ENCODE assay signal across 18 cellular contexts in genomic region chr2:96151595-96152300, GRCh38. TPM values are rescaled to one million over a fixed set of nuclear protein-coding genes. Genes with fewer than 3 reads are reported as not detected.
A peak's percentile ranks its signal among the peaks of the same experiment; 100 is the strongest.
DNase-seq lines count a peak whose midpoint lies in the region; ATAC-seq and TF ChIP-seq lines count a peak whose summit lies in the region.
"Had no signal": no experiment of that assay in that cellular context is flagged by ENCODE, and none has a peak within 500 bp of the region (broad histone marks: within the 10 kb centered on the region; RNA-seq: fewer than 3 reads in every experiment).

No MANE protein-coding gene starts in this region.

- peaks cover 93% of the 10 kb centered on the region for H3K4me1 Mint-ChIP-seq in activated CD4-positive, alpha-beta T cell treated with anti-CD3 and anti-CD28 coated beads for 36 hours
- H3K4me1 Mint-ChIP-seq in CD4-positive, alpha-beta memory T cell: peaks cover 28 to 69% (median 50%) of the 10 kb centered on the region in 4 donors
- peaks cover 61% of the 10 kb centered on the region for H3K4me1 Mint-ChIP-seq in activated T-helper 2 cell treated with anti-CD3 and anti-CD28 coated beads, Interferon-gamma antibody, Interleukin-2, Interleukin-4, amounts not matched to agents 10 μg/mL and 5 μg/mL and 100 μg/mL, durations not matched to agents 14 hours and 24 hours and 36 hours (ENCODE audit: low read depth)
- H3K4me1 Mint-ChIP-seq in nephron progenitor cell: peaks cover 53% of the 10 kb centered on the region

- no peak for DNase-seq in activated CD4-positive, alpha-beta T cell treated with anti-CD3 and anti-CD28 coated beads for 36 hours
- DNase-seq in activated CD4-positive, alpha-beta T cell treated with anti-CD3 and anti-CD28 coated beads for 1 hour: no peak
- DNase-seq in CD4-positive, alpha-beta memory T cell: peak in 1 of 5 donors; percentile 16
- DNase-seq in activated T-helper 2 cell treated with anti-CD3 and anti-CD28 coated beads, Interferon-gamma antibody, Interleukin-2, Interleukin-4, amounts not matched to agents 10 μg/mL and 5 μg/mL and 100 μg/mL, durations not matched to agents 14 hours and 24 hours and 36 hours (ENCODE audit: low spot score): no peak
- DNase-seq in nephron progenitor cell (no peak), GM10266 (ENCODE audit: extremely low spot score) (no peak), vagina (ENCODE audit: extremely low spot score in 2 of 2) (no peak)
- DNase-seq: activated CD8-positive, alpha-beta memory T cell treated with anti-CD3 and anti-CD28 coated beads for 24 hours; body of pancreas; Caco-2; dermis blood vessel endothelial cell; NCI-H2029; NCI-H446 treated with DMSO at 0.1 percent for 48 hours; SHP77 had no signal

- no peaks in the 10 kb centered on the region for H3K27me3 Mint-ChIP-seq in activated CD4-positive, alpha-beta T cell treated with anti-CD3 and anti-CD28 coated beads for 36 hours
- H3K27me3 Mint-ChIP-seq in CD4-positive, alpha-beta memory T cell: no peaks in the 10 kb centered on the region
- no peaks in the 10 kb centered on the region for H3K27me3 Mint-ChIP-seq in activated T-helper 2 cell treated with anti-CD3 and anti-CD28 coated beads, Interferon-gamma antibody, Interleukin-2, Interleukin-4, amounts not matched to agents 10 μg/mL and 5 μg/mL and 100 μg/mL, durations not matched to agents 14 hours and 24 hours and 36 hours (ENCODE audit: low read depth)
- peaks cover 5% of the 10 kb centered on the region for H3K27me3 Mint-ChIP-seq in nephron progenitor cell (ENCODE audit: low read depth, poor library complexity)
- H3K27me3 Mint-ChIP-seq: natural killer cell treated with Interleukin-12 subunit alpha and Interleukin-12 subunit beta and Interleukin-15 and Interleukin-18, amount 100 ng/mL, for 72 hours had no signal

- ATAC-seq in activated CD4-positive, alpha-beta T cell treated with anti-CD3 and anti-CD28 coated beads for 36 hours: no peak
- ATAC-seq in GM21786 (IDR thresholded peaks at IDR 0.05; ENCODE audit: unreplicated experiment): no peak
- ATAC-seq: body of pancreas; natural killer cell treated with Interleukin-12 subunit alpha and Interleukin-12 subunit beta and Interleukin-15 and Interleukin-18, amount 100 ng/mL, for 72 hours had no signal

- no peaks in the 10 kb centered on the region for H3K9me3 Mint-ChIP-seq in activated CD4-positive, alpha-beta T cell treated with anti-CD3 and anti-CD28 coated beads for 36 hours (ENCODE audit: low read depth)
- no peaks in the 10 kb centered on the region for H3K9me3 Mint-ChIP-seq in CD4-positive, alpha-beta memory T cell
- no peaks in the 10 kb centered on the region for H3K9me3 Mint-ChIP-seq in activated T-helper 2 cell treated with anti-CD3 and anti-CD28 coated beads, Interferon-gamma antibody, Interleukin-2, Interleukin-4, amounts not matched to agents 10 μg/mL and 5 μg/mL and 100 μg/mL, durations not matched to agents 14 hours and 24 hours and 36 hours
- no peaks in the 10 kb centered on the region for H3K9me3 Mint-ChIP-seq in nephron progenitor cell
- H3K9me3 Mint-ChIP-seq: natural killer cell treated with Interleukin-12 subunit alpha and Interleukin-12 subunit beta and Interleukin-15 and Interleukin-18, amount 100 ng/mL, for 72 hours had no signal

- TF ChIP-seq POLR2A in vagina (IDR thresholded peaks at IDR 0.05): no peak

- TF ChIP-seq CTCF in nephron progenitor cell (IDR thresholded peaks at IDR 0.05): no peak
- TF ChIP-seq CTCF in GM10266 (IDR thresholded peaks at IDR 0.05; ENCODE audit: control insufficient read depth, insufficient read depth, low read depth, missing control alignments): no peak
- no peak for TF ChIP-seq CTCF in vagina (IDR thresholded peaks at IDR 0.05)

- no peak overlapping the region for H3K27ac ChIP-seq in CD4-positive, alpha-beta memory T cell (ENCODE audit: low read depth, low read length)
- no peak overlapping the region for H3K27ac ChIP-seq in vagina
- H3K27ac ChIP-seq: body of pancreas had no signal

- intact Hi-C loops in activated CD4-positive, alpha-beta T cell treated with anti-CD3 and anti-CD28 coated beads for 36 hours (cut with DNase I, micrococcal nuclease): no loop called here
- intact Hi-C loops in CD4-positive, alpha-beta memory T cell (cut with micrococcal nuclease): no loop called here
- intact Hi-C loops in activated T-helper 2 cell treated with anti-CD3 and anti-CD28 coated beads, Interferon-gamma antibody, Interleukin-2, Interleukin-4, amounts not matched to agents 10 μg/mL and 5 μg/mL and 100 μg/mL, durations not matched to agents 14 hours and 24 hours and 36 hours (cut with micrococcal nuclease): no loop called here
- intact Hi-C loops in vagina (cut with DNase I): no loop called here

- no peak overlapping the region for H3K4me3 Mint-ChIP-seq in activated CD4-positive, alpha-beta T cell treated with anti-CD3 and anti-CD28 coated beads for 36 hours
- no peak overlapping the region for H3K4me3 Mint-ChIP-seq in CD4-positive, alpha-beta memory T cell
- no peak overlapping the region for H3K4me3 Mint-ChIP-seq in activated T-helper 2 cell treated with anti-CD3 and anti-CD28 coated beads, Interferon-gamma antibody, Interleukin-2, Interleukin-4, amounts not matched to agents 10 μg/mL and 5 μg/mL and 100 μg/mL, durations not matched to agents 14 hours and 24 hours and 36 hours (ENCODE audit: low read depth)
- H3K4me3 Mint-ChIP-seq in nephron progenitor cell: no peak overlapping the region
- H3K4me3 Mint-ChIP-seq: natural killer cell treated with Interleukin-12 subunit alpha and Interleukin-12 subunit beta and Interleukin-15 and Interleukin-18, amount 100 ng/mL, for 72 hours had no signal

- H3K36me3 ChIP-seq in CD4-positive, alpha-beta memory T cell (ENCODE audit: insufficient read depth, low read length): no peaks in the 10 kb centered on the region
- H3K36me3 ChIP-seq in vagina: no peaks in the 10 kb centered on the region

- POLR2A ChIA-PET in activated CD4-positive, alpha-beta T cell treated with anti-CD3 and anti-CD28 coated beads for 36 hours (lab: Charles Lee): interaction anchor here (1.0 kb wide), 1 partner anchor 8 kb away, joined by 3 read pairs; no protein-coding TSS in a partner anchor
- POLR2A ChIA-PET in CD4-positive, alpha-beta memory T cell (lab: Charles Lee; ENCODE audit: partially characterized antibody): interaction anchor here (12.4 kb wide), 1 partner anchor 9 kb away, joined by 285 read pairs; no protein-coding TSS in a partner anchor

- H3K27me3 ChIP-seq in CD4-positive, alpha-beta memory T cell (ENCODE audit: insufficient read depth, low read length): no peaks in the 10 kb centered on the region
- H3K27me3 ChIP-seq in vagina: no peaks in the 10 kb centered on the region
- H3K27me3 ChIP-seq: body of pancreas had no signal

- H3K27ac Mint-ChIP-seq in activated CD4-positive, alpha-beta T cell treated with anti-CD3 and anti-CD28 coated beads for 36 hours: peak overlapping the region; percentile 69
- peak overlapping the region; percentile 41 to 100 (median 80) for H3K27ac Mint-ChIP-seq in CD4-positive, alpha-beta memory T cell
- peak overlapping the region; percentile 64 for H3K27ac Mint-ChIP-seq in activated T-helper 2 cell treated with anti-CD3 and anti-CD28 coated beads, Interferon-gamma antibody, Interleukin-2, Interleukin-4, amounts not matched to agents 10 μg/mL and 5 μg/mL and 100 μg/mL, durations not matched to agents 14 hours and 24 hours and 36 hours
- peak overlapping the region; percentile 79 for H3K27ac Mint-ChIP-seq in nephron progenitor cell

- CTCF ChIA-PET in activated CD4-positive, alpha-beta T cell treated with anti-CD3 and anti-CD28 coated beads for 36 hours (lab: Charles Lee): interaction anchor here (0.7 to 17.4 kb wide), 6 partner anchors 10 to 431 kb away, joined by 3 to 347 read pairs (median 7); partner anchors contain the start of gene ASTL
- CTCF ChIA-PET in CD4-positive, alpha-beta memory T cell (lab: Charles Lee; ENCODE audit: partially characterized antibody): interaction anchor here (1.4 to 6.4 kb wide), 3 partner anchors 12 to 159 kb away, joined by 3 to 43 read pairs (median 26); partner anchors contain the start of gene ASTL

- peaks cover 42% of the 10 kb centered on the region for H3K4me1 ChIP-seq in CD4-positive, alpha-beta memory T cell (ENCODE audit: insufficient read depth, low read length)
- no peaks in the 10 kb centered on the region for H3K4me1 ChIP-seq in vagina
- H3K4me1 ChIP-seq: Caco-2 had no signal

- no peaks in the 10 kb centered on the region for H3K9me3 ChIP-seq in CD4-positive, alpha-beta memory T cell (ENCODE audit: control insufficient read depth in 1 of 2, low read length in 2 of 2)
- H3K9me3 ChIP-seq in vagina: no peaks in the 10 kb centered on the region
- H3K9me3 ChIP-seq: body of pancreas, Caco-2 had no signal

- H3K4me3 ChIP-seq in CD4-positive, alpha-beta memory T cell (ENCODE audit: low read length in 2 of 2): no peak overlapping the region
- no peak overlapping the region for H3K4me3 ChIP-seq in vagina
- H3K4me3 ChIP-seq: body of pancreas, lung had no signal

- peaks cover 4% of the 10 kb centered on the region for H3K36me3 Mint-ChIP-seq in activated CD4-positive, alpha-beta T cell treated with anti-CD3 and anti-CD28 coated beads for 36 hours (ENCODE audit: low read depth)
- peaks cover 0 to 3% of the 10 kb centered on the region in 2 donors for H3K36me3 Mint-ChIP-seq in CD4-positive, alpha-beta memory T cell
- H3K36me3 Mint-ChIP-seq in activated T-helper 2 cell treated with anti-CD3 and anti-CD28 coated beads, Interferon-gamma antibody, Interleukin-2, Interleukin-4, amounts not matched to agents 10 μg/mL and 5 μg/mL and 100 μg/mL, durations not matched to agents 14 hours and 24 hours and 36 hours (ENCODE audit: low read depth): no peaks in the 10 kb centered on the region
- no peaks in the 10 kb centered on the region for H3K36me3 Mint-ChIP-seq in nephron progenitor cell (ENCODE audit: low read depth)
- H3K36me3 Mint-ChIP-seq: natural killer cell treated with Interleukin-12 subunit alpha and Interleukin-12 subunit beta and Interleukin-15 and Interleukin-18, amount 100 ng/mL, for 72 hours had no signal

RNA-seq across cellular contexts. Expression of gene DUSP2, which starts 6.5 kb away (rescaled TPM):
- 100 to 1,000 TPM; 248 to 407 TPM for total RNA-seq in activated CD4-positive, alpha-beta T cell treated with anti-CD3 and anti-CD28 coated beads for 36 hours
- 10 to 100 TPM; 33.4 to 34.6 TPM for total RNA-seq in CD4-positive, alpha-beta memory T cell
- 100 to 1,000 TPM in 1 of 2 donors, 10 to 100 TPM in 1; 48.2 to 303 TPM for polyA plus RNA-seq in CD4-positive, alpha-beta memory T cell
- 238 and 260 TPM in 2 replicates for total RNA-seq in activated T-helper 2 cell treated with anti-CD3 and anti-CD28 coated beads, Interferon-gamma antibody, Interleukin-2, Interleukin-4, amounts not matched to agents 10 μg/mL and 5 μg/mL and 100 μg/mL, durations not matched to agents 14 hours and 24 hours and 36 hours
- 14.0 TPM for total RNA-seq in vagina

RNA-seq across cellular contexts. Expression of gene ASTL, which starts 13.4 kb away (rescaled TPM):
- total RNA-seq in activated CD4-positive, alpha-beta T cell treated with anti-CD3 and anti-CD28 coated beads for 36 hours: 1 to 10 TPM; 2.5 to 2.8 TPM
- 1 to 10 TPM in 1 of 2 experiments, not detected in 1; 1.3 TPM for total RNA-seq in CD4-positive, alpha-beta memory T cell
- under 1 TPM in 1 of 2 donors, not detected in 1; 0.48 TPM for polyA plus RNA-seq in CD4-positive, alpha-beta memory T cell
- 1.3 and 1.5 TPM in 2 replicates for total RNA-seq in activated T-helper 2 cell treated with anti-CD3 and anti-CD28 coated beads, Interferon-gamma antibody, Interleukin-2, Interleukin-4, amounts not matched to agents 10 μg/mL and 5 μg/mL and 100 μg/mL, durations not matched to agents 14 hours and 24 hours and 36 hours
- not detected for total RNA-seq in vagina
- total RNA-seq: body of pancreas, dermis blood vessel endothelial cell, H7, lung had no signal

RNA-seq across cellular contexts. Expression of gene ADRA2B, which starts 35.4 kb away (rescaled TPM):
- under 1 TPM; 0.30 to 0.54 TPM for total RNA-seq in activated CD4-positive, alpha-beta T cell treated with anti-CD3 and anti-CD28 coated beads for 36 hours
- total RNA-seq in CD4-positive, alpha-beta memory T cell: not detected
- polyA plus RNA-seq in CD4-positive, alpha-beta memory T cell: not detected
- 0.09 and 0.21 TPM in 2 replicates for total RNA-seq in activated T-helper 2 cell treated with anti-CD3 and anti-CD28 coated beads, Interferon-gamma antibody, Interleukin-2, Interleukin-4, amounts not matched to agents 10 μg/mL and 5 μg/mL and 100 μg/mL, durations not matched to agents 14 hours and 24 hours and 36 hours
- 0.49 TPM for total RNA-seq in vagina
- total RNA-seq: natural killer cell treated with Interleukin-12 subunit alpha and Interleukin-12 subunit beta and Interleukin-15 and Interleukin-18, amount 100 ng/mL, for 72 hours had no signal

RNA-seq across cellular contexts. Expression of gene STARD7, which starts 56.9 kb away (rescaled TPM):
- total RNA-seq in activated CD4-positive, alpha-beta T cell treated with anti-CD3 and anti-CD28 coated beads for 36 hours: 100 to 1,000 TPM; 151 to 173 TPM
- total RNA-seq in CD4-positive, alpha-beta memory T cell: 10 to 100 TPM; 84.9 to 92.9 TPM
- 100 to 1,000 TPM; 109 to 196 TPM for polyA plus RNA-seq in CD4-positive, alpha-beta memory T cell
- total RNA-seq in activated T-helper 2 cell treated with anti-CD3 and anti-CD28 coated beads, Interferon-gamma antibody, Interleukin-2, Interleukin-4, amounts not matched to agents 10 μg/mL and 5 μg/mL and 100 μg/mL, durations not matched to agents 14 hours and 24 hours and 36 hours: 201 and 206 TPM in 2 replicates
- 69.5 TPM for total RNA-seq in vagina
